ENCODE assay signal across 26 cellular contexts in genomic region chrX:68422478-68422877, GRCh38.
"Had no signal": no experiment of that assay in that cellular context is flagged by ENCODE, and none has a peak within 500 bp of the region (broad histone marks: within the 10 kb centered on the region; RNA-seq: fewer than 3 reads in every experiment).

No MANE protein-coding gene starts in this region.

- H3K4me3 ChIP-seq: neural progenitor cell, ovary, psoas muscle, right lobe of liver, sigmoid colon, stomach, thoracic aorta, thyroid gland, tibial nerve, upper lobe of left lung, vagina had no signal

- ATAC-seq: natural killer cell; right cardiac atrium; right lobe of liver; stimulated activated effector memory CD8-positive, alpha-beta T cell treated with anti-CD3 and anti-CD28 coated beads, Interleukin-12 subunit alpha, Interleukin-12 subunit beta, amount 100 ng/mL, for 72 hours; stimulated activated naive B cell treated with anti-CD40 and anti-IgM and Interleukin-4, amounts not matched to agents 10 μg/mL and 1 μg/mL and 100 μg/mL, for 72 hours had no signal

- H3K36me3 ChIP-seq: neural progenitor cell, ovary, right lobe of liver, sigmoid colon, stomach, thoracic aorta, thyroid gland, tibial nerve, upper lobe of left lung, vagina had no signal

- H3K4me2 ChIP-seq: neural progenitor cell had no signal

- H3K9me3 ChIP-seq: ovary, psoas muscle, right lobe of liver, sigmoid colon, stomach, thoracic aorta, thyroid gland, tibial nerve, upper lobe of left lung, vagina had no signal

- DNase-seq: natural killer cell; occipital lobe; ovary; posterior cingulate gyrus; psoas muscle; right cardiac atrium; right lobe of liver; sigmoid colon; small intestine; stimulated activated CD4-positive, alpha-beta T cell treated with anti-CD3 and anti-CD28 coated beads, Interleukin-15, amount 100 ng/mL, for 24 hours; stimulated activated CD4-positive, alpha-beta T cell treated with anti-CD3 and anti-CD28 coated beads, Interleukin-2, amount 100 ng/mL, for 24 hours; stimulated activated CD4-positive, alpha-beta T cell treated with anti-CD3 and anti-CD28 coated beads, Interleukin-2, amount 100 ng/mL, for 48 hours; stimulated activated CD4-positive, alpha-beta T cell treated with anti-CD3 and anti-CD28 coated beads, Interleukin-4, amount 100 ng/mL, for 24 hours; stimulated activated naive B cell treated with anti-CD40 and anti-IgM and Interleukin-4, amounts not matched to agents 10 μg/mL and 1 μg/mL and 100 μg/mL, for 72 hours; stimulated activated naive CD4-positive, alpha-beta T cell treated with Interleukin-2 at 50 U/mL for 16 hours; stomach; thyroid gland; trophoblast cell; upper lobe of left lung had no signal

- H3K4me1 ChIP-seq: parathyroid adenoma, right lobe of liver, stomach had no signal

- H3K27me3 ChIP-seq: neural progenitor cell, ovary, right lobe of liver, sigmoid colon, stomach, upper lobe of left lung, vagina had no signal

- H2AFZ ChIP-seq: neural progenitor cell, parathyroid adenoma had no signal

- H3K27ac ChIP-seq: neural progenitor cell, ovary, parathyroid adenoma, psoas muscle, right lobe of liver, sigmoid colon, stomach, thoracic aorta, tibial nerve, upper lobe of left lung had no signal

- H3K9ac ChIP-seq: neural progenitor cell, parathyroid adenoma had no signal

- FAIRE-seq: small intestine, urothelium cell line had no signal

- H3K79me2 ChIP-seq: parathyroid adenoma had no signal
